Comparison of ENCODE assay signal across 23 cellular contexts in genomic region chr5:72467421-72467820, GRCh38. TPM values are rescaled to one million over a fixed set of nuclear protein-coding genes. Genes with fewer than 3 reads are reported as not detected.
DNase-seq lines count a peak whose midpoint lies in the region; ATAC-seq, FAIRE-seq and TF ChIP-seq lines count a peak whose summit lies in the region.
"Had no signal": no experiment of that assay in that cellular context is flagged by ENCODE, and none has a peak within 500 bp of the region (broad histone marks: within the 10 kb centered on the region; RNA-seq: fewer than 3 reads in every experiment).

No MANE protein-coding gene starts in this region.

- POLR2A ChIA-PET in PC-3 (lab: Charles Lee; ENCODE audit: unreplicated experiment), result no interaction called here
- POLR2A ChIA-PET in endothelial cell of umbilical vein (lab: Charles Lee), result interaction anchor here (1.8 kb wide), 1 partner anchor 10 kb away, joined by 7 read pairs; no protein-coding TSS in a partner anchor

- intact Hi-C loops in PC-3 (cut with micrococcal nuclease), result loop anchor here (5.0 kb wide), 1 partner anchor 45 kb away; no protein-coding TSS in a partner anchor
- intact Hi-C loops in endothelial cell of umbilical vein (cut with micrococcal nuclease), result loop anchor here (5.0 kb wide), 1 partner anchor 40 kb away; the partner anchor contains the start of gene ZNF366

- CTCF ChIA-PET in PC-3 (lab: Charles Lee) (no interaction called here), endothelial cell of umbilical vein (lab: Charles Lee) (interaction anchor here (0.7 to 2.4 kb wide), 8 partner anchors 10 to 101 kb away, joined by 3 to 18 read pairs (median 6); no protein-coding TSS in a partner anchor)

- H4K20me1 ChIP-seq in PC-3 (ENCODE audit: low read length), result no peaks in the 10 kb centered on the region
- H4K20me1 ChIP-seq in endothelial cell of umbilical vein (replicated peaks; ENCODE audit: control insufficient read depth, extremely low read depth, insufficient read depth, low read length), result no peaks in the 10 kb centered on the region

- dilution Hi-C loops in endothelial cell of umbilical vein (cut with MboI; ENCODE audit: extremely low pct_ligation_motif_present, low sequenced_read_pairs), result no loop called here

- no peak for FAIRE-seq in endothelial cell of umbilical vein (lab: Jason Lieb, UNC)
- FAIRE-seq: endometrium had no signal

- H3K9me3 ChIP-seq in PC-3 (ENCODE audit: low read length), result no peaks in the 10 kb centered on the region
- no peaks in the 10 kb centered on the region for H3K9me3 ChIP-seq in endothelial cell of umbilical vein (replicated peaks; ENCODE audit: control insufficient read depth, insufficient read depth, low read length)
- H3K9me3 ChIP-seq in skeletal muscle satellite cell (replicated peaks; ENCODE audit: low read length), result no peaks in the 10 kb centered on the region
- H3K9me3 ChIP-seq: MG63 had no signal

- H3K36me3 ChIP-seq in PC-3 (ENCODE audit: low read depth, low read length), result no peaks in the 10 kb centered on the region
- H3K36me3 ChIP-seq in endothelial cell of umbilical vein (ENCODE audit: control insufficient read depth in 2 of 2, extremely low read depth in 1 of 2, insufficient read depth in 2 of 2, low read length in 2 of 2), result no peaks in the 10 kb centered on the region
- H3K36me3 ChIP-seq in skeletal muscle satellite cell (ENCODE audit: insufficient read depth, low read length), result no peaks in the 10 kb centered on the region
- H3K36me3 ChIP-seq: MG63 had no signal

- ATAC-seq in PC-3 (peak; percentile 7; the same call in 1 of the 2 replicates), GM18511 (IDR thresholded peaks at IDR 0.05; ENCODE audit: unreplicated experiment) (no peak)
- ATAC-seq: activated CD8-positive, alpha-beta T cell treated with anti-CD3 and anti-CD28 coated beads for 36 hours; activated T-cell treated with anti-CD3 and anti-CD28 coated beads, Interleukin-2, amount 50 U/mL, for 4 hours; naive thymus-derived CD8-positive, alpha-beta T cell; T-helper 17 cell; WTC11 had no signal

- peak overlapping the region; percentile 74 for H3K4me2 ChIP-seq in PC-3 (ENCODE audit: low read length)
- no peak overlapping the region for H3K4me2 ChIP-seq in endothelial cell of umbilical vein (ENCODE audit: insufficient read depth, low read length)
- peak overlapping the region; percentile 66 for H3K4me2 ChIP-seq in skeletal muscle satellite cell (ENCODE audit: low read length)
- H3K4me2 ChIP-seq: hepatocyte had no signal

- H3K4me1 ChIP-seq in PC-3 (ENCODE audit: insufficient read depth, low read length) (peaks cover 59% of the 10 kb centered on the region), endothelial cell of umbilical vein (ENCODE audit: control insufficient read depth, extremely low read depth, insufficient read depth, low read length) (peaks cover 36% of the 10 kb centered on the region), skeletal muscle satellite cell (ENCODE audit: control insufficient read depth, insufficient read depth, low read length) (peaks cover 72% of the 10 kb centered on the region)

- no peaks in the 10 kb centered on the region for H3F3A ChIP-seq in PC-3 (ENCODE audit: low read length, unreplicated experiment)

- BruUV-seq in PC-3 (replicated peaks; lab: Mats Ljungman, UMichigan) (no TSS peak), endothelial cell of umbilical vein (replicated peaks; lab: Mats Ljungman, UMichigan) (no TSS peak)

- H3K9ac ChIP-seq in PC-3 (ENCODE audit: low read length) (no peak overlapping the region), endothelial cell of umbilical vein (replicated peaks; ENCODE audit: extremely low read depth, insufficient read depth, low read length) (no peak overlapping the region), skeletal muscle satellite cell (ENCODE audit: low read depth, low read length) (peak overlapping the region; percentile 77)

- H3K27me3 ChIP-seq in PC-3 (ENCODE audit: low read length) (no peaks in the 10 kb centered on the region), endothelial cell of umbilical vein (ENCODE audit: control insufficient read depth in 2 of 2, insufficient read depth in 2 of 2, low read length in 2 of 2) (no peaks in the 10 kb centered on the region), skeletal muscle satellite cell (ENCODE audit: control insufficient read depth, insufficient read depth, low read length) (no peaks in the 10 kb centered on the region)
- H3K27me3 ChIP-seq: hepatocyte, MG63 had no signal

- no peaks in the 10 kb centered on the region for H3K9me1 ChIP-seq in endothelial cell of umbilical vein (replicated peaks; ENCODE audit: control insufficient read depth, extremely low read depth, insufficient read depth, low read length)

- no peak for TF ChIP-seq POLR2A in endothelial cell of umbilical vein (IDR thresholded peaks at IDR 0.05; ENCODE audit: low read depth, low read length)

- TF ChIP-seq CTCF in PC-3 (conservative IDR thresholded peaks at IDR 0.05; ENCODE audit: low read depth, low read length) (no peak), endothelial cell of umbilical vein (IDR thresholded peaks at IDR 0.05; ENCODE audit: extremely low read depth in 1 of 2, insufficient read depth in 1 of 2, low read depth in 1 of 2, low read length in 2 of 2) (no peak)

- DNase-seq in EL (peak; percentile 60), PC-3 (peak; percentile 50), endothelial cell of umbilical vein (ENCODE audit: low read depth, low spot score) (no peak), T1000 (lab: John Stamatoyannopoulos, UW) (no peak), occipital lobe (lab: John Stamatoyannopoulos, UW) (no peak)
- DNase-seq in activated CD4-positive, alpha-beta T cell treated with anti-CD3 and anti-CD28 coated beads, Interleukin-2, amount 50 U/mL, for 48 hours, result no peak
- DNase-seq: activated CD8-positive, alpha-beta T cell treated with anti-CD3 and anti-CD28 coated beads for 36 hours; activated naive CD4-positive, alpha-beta T cell treated with anti-CD3 and anti-CD28 coated beads, Interleukin-2, amount 10 ng/mL, durations not matched to agents 7 days and 5 days; activated T-cell treated with anti-CD3 and anti-CD28 coated beads, Interleukin-2, amount 50 U/mL, for 4 hours; CD4-positive, alpha-beta T cell; DMS53; naive thymus-derived CD8-positive, alpha-beta T cell; NCI-H146; NCI-H2171 treated with DMSO at 0.1 percent for 48 hours; NCI-H69; stimulated activated CD4-positive, alpha-beta T cell treated with anti-CD3 and anti-CD28 coated beads, Interleukin-4, amount 100 ng/mL, for 4 hours; T-helper 17 cell had no signal

- H3K79me2 ChIP-seq in PC-3 (ENCODE audit: low read length) (no peaks in the 10 kb centered on the region), endothelial cell of umbilical vein (ENCODE audit: control insufficient read depth, insufficient read depth, low read length) (no peaks in the 10 kb centered on the region)
- H3K79me2 ChIP-seq: hepatocyte had no signal

- H3K4me3 ChIP-seq in PC-3 (ENCODE audit: low read length) (peak overlapping the region; percentile 39), endothelial cell of umbilical vein (replicated peaks in 1 of 3; ENCODE audit: insufficient read depth in 1 of 3, low read depth in 1 of 3, low read length in 3 of 3) (no peak overlapping the region), skeletal muscle satellite cell (ENCODE audit: low read length) (peak overlapping the region; percentile 32)
- H3K4me3 ChIP-seq: hepatocyte, MG63 had no signal

- no peaks in the 10 kb centered on the region for H3K9me2 ChIP-seq in PC-3 (replicated peaks; ENCODE audit: low read length)

- H2AFZ ChIP-seq in PC-3 (ENCODE audit: low read length), result peak overlapping the region; percentile 11; the same call in 1 of the 2 replicates
- peak overlapping the region; percentile 70 for H2AFZ ChIP-seq in endothelial cell of umbilical vein (ENCODE audit: low read depth, low read length)
- H2AFZ ChIP-seq: hepatocyte had no signal

- peak overlapping the region; percentile 71 for H3K27ac ChIP-seq in PC-3 (ENCODE audit: low read length)
- peak overlapping the region; percentile 82 for H3K27ac ChIP-seq in endothelial cell of umbilical vein (ENCODE audit: insufficient read depth, low read depth, low read length)
- H3K27ac ChIP-seq: hepatocyte had no signal

TF ChIP-seq in endothelial cell of umbilical vein, 7 proteins besides CTCF, POLR2A, EP300 and RAD21:
- TF ChIP-seq GATA2 (IDR thresholded peaks at IDR 0.05; ENCODE audit: insufficient read depth, insufficient read length, low read depth, low read length) (no peak), POLR2AphosphoS5 (IDR thresholded peaks at IDR 0.05; ENCODE audit: insufficient read depth, low read depth, low read length) (no peak), MYC (IDR thresholded peaks at IDR 0.05; ENCODE audit: low read depth, low read length) (no peak), JUN (IDR thresholded peaks at IDR 0.05; ENCODE audit: borderline replicate concordance, insufficient read depth, insufficient read length, low read depth) (no peak), FOS (IDR thresholded peaks at IDR 0.05; ENCODE audit: borderline replicate concordance, insufficient read depth, low read length) (no peak), MAX (IDR thresholded peaks at IDR 0.05; ENCODE audit: insufficient read depth, insufficient read length) (no peak), EZH2 (IDR thresholded peaks at IDR 0.05; ENCODE audit: borderline replicate concordance, low read depth, low read length, severe bottlenecking) (no peak)

RNA-seq across cellular contexts. Expression of gene ZNF366, which starts 39.8 kb away (rescaled TPM):
- not detected in 2 replicates for total RNA-seq in PC-3 (2014; rRNA removed)
- 4.1 and 4.6 TPM in 2 replicates for total RNA-seq in endothelial cell of umbilical vein
- polyA plus RNA-seq in endothelial cell of umbilical vein, result 1.2 and 1.3 TPM in 2 replicates
- polyA plus RNA-seq in endothelial cell of umbilical vein (2011; cell fraction: cytosol; rRNA removed), result 0.75 and 0.78 TPM in 2 replicates
- 0.72 and 1.2 TPM in 2 replicates for polyA plus RNA-seq in endothelial cell of umbilical vein (2011; cell fraction: nucleus; rRNA removed)
- 0.11 and 0.33 TPM in 2 replicates for polyA plus RNA-seq in endothelial cell of umbilical vein (2012)
- 3.2 and 3.4 TPM in 2 replicates for polyA minus RNA-seq in endothelial cell of umbilical vein
- not detected for polyA minus RNA-seq in endothelial cell of umbilical vein (2011; cell fraction: cytosol; rRNA and poly(A)+ RNA removed)
- 0.96 and 1.6 TPM in 2 replicates for polyA minus RNA-seq in endothelial cell of umbilical vein (2011; cell fraction: nucleus; rRNA and poly(A)+ RNA removed)
- under 0.01 TPM in 1 of 2 replicates, not detected in the other for total RNA-seq in skeletal muscle satellite cell (2012; rRNA removed)
- total RNA-seq in occipital lobe, result 0.94 TPM
- total RNA-seq: activated CD8-positive, alpha-beta T cell treated with anti-CD3 and anti-CD28 coated beads for 36 hours; activated T-cell treated with anti-CD3 and anti-CD28 coated beads, Interleukin-2, amount 50 U/mL, for 4 hours; naive thymus-derived CD8-positive, alpha-beta T cell; WTC11 had no signal
- polyA plus RNA-seq: hepatocyte; naive thymus-derived CD8-positive, alpha-beta T cell had no signal

Comparison
In these comparisons a context has a peak if more than half of its experiments do, and no peak if none do; other contexts are left out.
1. DNase-seq: peak in EL (single experiment) and PC-3 (single experiment); none in endothelial cell of umbilical vein (single experiment), activated CD4-positive, alpha-beta T cell treated with anti-CD3 and anti-CD28 coated beads, Interleukin-2, amount 50 U/mL, for 48 hours (0 of 2), T1000 (single experiment) and occipital lobe (single experiment).
2. H3K4me3 ChIP-seq: peak in PC-3 (single experiment) and skeletal muscle satellite cell (single experiment); none in endothelial cell of umbilical vein (0 of 3).